ENCODE assay signal across 9 cellular contexts in the genomic region with DNA sequence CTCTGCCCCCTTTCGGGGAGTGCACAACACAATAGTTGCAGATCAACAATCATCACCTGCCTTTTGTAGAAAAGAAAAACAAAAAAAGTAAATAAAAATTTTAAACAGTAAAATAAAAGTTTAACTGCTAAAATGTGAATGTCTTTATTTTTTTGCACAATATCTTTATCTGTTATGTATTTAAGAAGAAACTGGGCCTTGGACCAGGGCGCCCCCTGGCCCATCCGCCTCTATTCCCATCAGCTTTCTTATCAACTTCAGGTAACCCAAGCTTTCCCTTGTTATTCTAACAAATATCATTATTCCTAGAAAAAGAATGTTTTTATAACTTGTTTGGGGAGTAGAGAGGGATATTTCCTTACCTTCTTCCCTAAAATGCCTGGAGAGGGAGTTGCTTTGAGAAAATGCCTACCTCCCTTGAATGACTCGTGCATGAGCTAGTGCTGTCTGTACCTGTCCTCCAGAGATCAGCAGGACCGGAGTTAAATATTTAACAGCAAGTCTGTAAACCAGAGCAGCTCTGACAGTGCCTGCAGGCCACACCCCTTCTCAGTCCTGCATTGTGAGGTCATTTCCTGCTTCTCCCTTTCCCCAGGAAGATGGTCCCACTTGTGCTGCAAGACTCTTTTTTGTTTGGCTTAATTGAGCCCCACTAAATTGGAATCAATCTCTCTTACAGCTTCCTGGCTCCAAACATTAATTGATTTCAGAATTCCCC.
DNase-seq lines count a peak whose midpoint lies in the region; ATAC-seq and TF ChIP-seq lines count a peak whose summit lies in the region.
"Had no signal": no experiment of that assay in that cellular context is flagged by ENCODE, and none has a peak within 500 bp of the region (broad histone marks: within the 10 kb centered on the region; RNA-seq: fewer than 3 reads in every experiment).

No MANE protein-coding gene starts in this region.

- H3K4me3 ChIP-seq in breast epithelium = no peak overlapping the region
- no peak overlapping the region for H3K4me3 ChIP-seq in fibroblast of the aortic adventitia (ENCODE audit: low read depth, low read length)

- DNase-seq in MCF 10A (ENCODE audit: unreplicated experiment) (peak; percentile 17), breast epithelium (ENCODE audit: low spot score in 2 of 2) (no peak), RWPE1 (ENCODE audit: low spot score) (peak; percentile 49), fibroblast of the aortic adventitia (ENCODE audit: low read depth) (peak; percentile 21), nephron progenitor cell (no peak)
- DNase-seq in stimulated activated CD4-positive, alpha-beta T cell treated with anti-CD3 and anti-CD28 coated beads, Interleukin-4, amount 100 ng/mL, for 4 hours = no peak
- DNase-seq in stimulated activated effector memory CD8-positive, alpha-beta T cell treated with anti-CD3 and anti-CD28 coated beads, Interleukin-12 subunit alpha, Interleukin-12 subunit beta, amount 100 ng/mL, for 72 hours (ENCODE audit: low spot score in 2 of 2) = no peak
- DNase-seq: stimulated activated CD4-positive, alpha-beta T cell treated with anti-CD3 and anti-CD28 coated beads, Interleukin-4, amount 100 ng/mL, for 1 hour had no signal

- POLR2A ChIA-PET in MCF 10A (lab: Yijun Ruan, JAX) (interaction anchor here (0.5 to 1.6 kb wide), 12 partner anchors 9 to 602 kb away, joined by 3 to 6 read pairs (median 3); no protein-coding TSS in a partner anchor), RWPE1 (lab: Yijun Ruan, JAX; ENCODE audit: low non-redundant PET) (no interaction called here)

- peak overlapping the region in 1 of 2 donors; percentile 25 for H3K27ac ChIP-seq in breast epithelium
- no peak overlapping the region for H3K27ac ChIP-seq in RWPE1

- TF ChIP-seq CTCF in MCF 10A (IDR thresholded peaks at IDR 0.05; ENCODE audit: unreplicated experiment) = no peak
- no peak for TF ChIP-seq CTCF in breast epithelium (IDR thresholded peaks at IDR 0.05)
- no peak for TF ChIP-seq CTCF in RWPE1 (conservative IDR thresholded peaks at IDR 0.05; ENCODE audit: low read depth)
- peak; percentile 4 for TF ChIP-seq CTCF in fibroblast of the aortic adventitia (IDR thresholded peaks at IDR 0.05; ENCODE audit: insufficient read depth, low read length)
- no peak for TF ChIP-seq CTCF in nephron progenitor cell (IDR thresholded peaks at IDR 0.05)

- no peak for TF ChIP-seq POLR2A in breast epithelium (IDR thresholded peaks at IDR 0.05)

- ATAC-seq in stimulated activated memory B cell treated with anti-CD40 and anti-IgM and Interleukin-4, amounts not matched to agents 10 μg/mL and 1 μg/mL and 100 μg/mL, for 72 hours = no peak
- no peak for ATAC-seq in stimulated activated effector memory CD8-positive, alpha-beta T cell treated with anti-CD3 and anti-CD28 coated beads, Interleukin-12 subunit alpha, Interleukin-12 subunit beta, amount 100 ng/mL, for 72 hours

- H3K9me3 ChIP-seq in breast epithelium = no peaks in the 10 kb centered on the region

- H3K36me3 ChIP-seq in breast epithelium = no peaks in the 10 kb centered on the region

- CTCF ChIA-PET in MCF 10A (lab: Yijun Ruan, JAX) = interaction anchor here (0.6 to 2.0 kb wide), 11 partner anchors 13 to 1170 kb away, joined by 3 to 7 read pairs (median 3); no protein-coding TSS in a partner anchor
- CTCF ChIA-PET in RWPE1 (lab: Yijun Ruan, JAX) = interaction anchor here (0.6 kb wide), 1 partner anchor 147 kb away, joined by 3 read pairs; no protein-coding TSS in a partner anchor

- H3K9me3 Mint-ChIP-seq in MCF 10A (ENCODE audit: unreplicated experiment) = no peaks in the 10 kb centered on the region
- no peaks in the 10 kb centered on the region for H3K9me3 Mint-ChIP-seq in stimulated activated memory B cell treated with anti-CD40 and anti-IgM and Interleukin-4, amounts not matched to agents 10 μg/mL and 1 μg/mL and 100 μg/mL, for 72 hours
- H3K9me3 Mint-ChIP-seq in stimulated activated effector memory CD8-positive, alpha-beta T cell treated with anti-CD3 and anti-CD28 coated beads, Interleukin-12 subunit alpha, Interleukin-12 subunit beta, amount 100 ng/mL, for 72 hours = no peaks in the 10 kb centered on the region
- H3K9me3 Mint-ChIP-seq in nephron progenitor cell = no peaks in the 10 kb centered on the region

- H3K4me1 ChIP-seq in breast epithelium = no peaks in the 10 kb centered on the region

- peaks cover 38% of the 10 kb centered on the region for H3K36me3 Mint-ChIP-seq in MCF 10A (ENCODE audit: insufficient read depth, unreplicated experiment)
- peaks cover 50% of the 10 kb centered on the region for H3K36me3 Mint-ChIP-seq in stimulated activated memory B cell treated with anti-CD40 and anti-IgM and Interleukin-4, amounts not matched to agents 10 μg/mL and 1 μg/mL and 100 μg/mL, for 72 hours
- H3K36me3 Mint-ChIP-seq in stimulated activated effector memory CD8-positive, alpha-beta T cell treated with anti-CD3 and anti-CD28 coated beads, Interleukin-12 subunit alpha, Interleukin-12 subunit beta, amount 100 ng/mL, for 72 hours = peaks cover 61% of the 10 kb centered on the region
- peaks cover 64% of the 10 kb centered on the region for H3K36me3 Mint-ChIP-seq in nephron progenitor cell (ENCODE audit: low read depth)

- H3K27me3 Mint-ChIP-seq in MCF 10A (ENCODE audit: insufficient read depth, unreplicated experiment) (no peaks in the 10 kb centered on the region), nephron progenitor cell (ENCODE audit: low read depth, poor library complexity) (no peaks in the 10 kb centered on the region)
- no peaks in the 10 kb centered on the region for H3K27me3 Mint-ChIP-seq in stimulated activated memory B cell treated with anti-CD40 and anti-IgM and Interleukin-4, amounts not matched to agents 10 μg/mL and 1 μg/mL and 100 μg/mL, for 72 hours

- H3K4me3 Mint-ChIP-seq in MCF 10A (ENCODE audit: unreplicated experiment) = no peak overlapping the region
- H3K4me3 Mint-ChIP-seq in stimulated activated memory B cell treated with anti-CD40 and anti-IgM and Interleukin-4, amounts not matched to agents 10 μg/mL and 1 μg/mL and 100 μg/mL, for 72 hours = no peak overlapping the region
- H3K4me3 Mint-ChIP-seq in stimulated activated effector memory CD8-positive, alpha-beta T cell treated with anti-CD3 and anti-CD28 coated beads, Interleukin-12 subunit alpha, Interleukin-12 subunit beta, amount 100 ng/mL, for 72 hours = no peak overlapping the region
- no peak overlapping the region for H3K4me3 Mint-ChIP-seq in nephron progenitor cell

- intact Hi-C loops in MCF 10A (cut with micrococcal nuclease) = no loop called here
- intact Hi-C loops in breast epithelium (cut with DNase I; ENCODE audit: low total_unique reads) = no loop called here

- BruUV-seq in MCF 10A (replicated peaks; lab: Mats Ljungman, UMichigan) = no TSS peak

- H3K4me1 Mint-ChIP-seq in MCF 10A (ENCODE audit: insufficient read depth, unreplicated experiment) (peaks cover 5% of the 10 kb centered on the region), nephron progenitor cell (peaks cover 18% of the 10 kb centered on the region)
- no peaks in the 10 kb centered on the region for H3K4me1 Mint-ChIP-seq in stimulated activated memory B cell treated with anti-CD40 and anti-IgM and Interleukin-4, amounts not matched to agents 10 μg/mL and 1 μg/mL and 100 μg/mL, for 72 hours
- no peaks in the 10 kb centered on the region for H3K4me1 Mint-ChIP-seq in stimulated activated effector memory CD8-positive, alpha-beta T cell treated with anti-CD3 and anti-CD28 coated beads, Interleukin-12 subunit alpha, Interleukin-12 subunit beta, amount 100 ng/mL, for 72 hours

- H3K27me3 ChIP-seq in breast epithelium = no peaks in the 10 kb centered on the region

- H3K27ac Mint-ChIP-seq in MCF 10A (ENCODE audit: low read depth, unreplicated experiment) (peak overlapping the region; percentile 63), nephron progenitor cell (no peak overlapping the region)
- H3K27ac Mint-ChIP-seq in stimulated activated memory B cell treated with anti-CD40 and anti-IgM and Interleukin-4, amounts not matched to agents 10 μg/mL and 1 μg/mL and 100 μg/mL, for 72 hours = peak overlapping the region; percentile 31
- no peak overlapping the region for H3K27ac Mint-ChIP-seq in stimulated activated effector memory CD8-positive, alpha-beta T cell treated with anti-CD3 and anti-CD28 coated beads, Interleukin-12 subunit alpha, Interleukin-12 subunit beta, amount 100 ng/mL, for 72 hours

Comparison
In these comparisons a context has a peak if more than half of its experiments do, and no peak if none do; other contexts are left out.
1. DNase-seq: peak in MCF 10A (single experiment), RWPE1 (single experiment) and fibroblast of the aortic adventitia (single experiment); none in breast epithelium (0 of 2), stimulated activated CD4-positive, alpha-beta T cell treated with anti-CD3 and anti-CD28 coated beads, Interleukin-4, amount 100 ng/mL, for 4 hours (0 of 2), stimulated activated effector memory CD8-positive, alpha-beta T cell treated with anti-CD3 and anti-CD28 coated beads, Interleukin-12 subunit alpha, Interleukin-12 subunit beta, amount 100 ng/mL, for 72 hours (0 of 2) and nephron progenitor cell (single experiment).
2. H3K27ac Mint-ChIP-seq: peak in MCF 10A (single experiment) and stimulated activated memory B cell treated with anti-CD40 and anti-IgM and Interleukin-4, amounts not matched to agents 10 μg/mL and 1 μg/mL and 100 μg/mL, for 72 hours (single experiment); none in stimulated activated effector memory CD8-positive, alpha-beta T cell treated with anti-CD3 and anti-CD28 coated beads, Interleukin-12 subunit alpha, Interleukin-12 subunit beta, amount 100 ng/mL, for 72 hours (single experiment) and nephron progenitor cell (single experiment).